1 cellular context compared by ENCODE assay signal in genomic region chr1:18410407-18410806, GRCh38.
A peak's percentile ranks its signal among the peaks of the same experiment; 100 is the strongest.
TF ChIP-seq lines count a peak whose summit lies in the region.

No MANE protein-coding gene starts in this region.

TF ChIP-seq in WTC11, 78 proteins besides CTCF, POLR2A, EP300 and RAD21 (continued from another document):
- TF ChIP-seq ZNF317 (CRISPR knock-in tag; IDR thresholded peaks at IDR 0.05; ENCODE audit: borderline replicate concordance, low read depth) (no peak), NFE2L1 (CRISPR knock-in tag; IDR thresholded peaks at IDR 0.05) (no peak), ATF6 (CRISPR knock-in tag; IDR thresholded peaks at IDR 0.05) (no peak), FOXK1 (CRISPR knock-in tag; IDR thresholded peaks at IDR 0.05) (no peak), SMAD4 (CRISPR knock-in tag; IDR thresholded peaks at IDR 0.05) (no peak), TP53 (CRISPR knock-in tag; IDR thresholded peaks at IDR 0.05) (0 out of 2 replicates have a peak, but pooled peaks have one; percentile 19), ETV6 (CRISPR knock-in tag; IDR thresholded peaks at IDR 0.05) (peak; percentile 89), ZNF512 (CRISPR knock-in tag; IDR thresholded peaks at IDR 0.05; ENCODE audit: borderline replicate concordance) (no peak), SOX15 (CRISPR knock-in tag; IDR thresholded peaks at IDR 0.05) (no peak), ZBTB21 (CRISPR knock-in tag; IDR thresholded peaks at IDR 0.05; ENCODE audit: borderline replicate concordance) (0 out of 2 replicates have a peak, but pooled peaks have one; percentile 51)
